1 cellular context compared by ENCODE assay signal in genomic region chr3:47444103-47444502, GRCh38.
TF ChIP-seq lines count a peak whose summit lies in the region.

No MANE protein-coding gene starts in this region.

TF ChIP-seq in HCT116, 20 proteins besides CTCF, POLR2A, EP300 and RAD21 (continued from another document):
- no peak for TF ChIP-seq ZBTB33 (IDR thresholded peaks at IDR 0.05; ENCODE audit: extremely low read depth, insufficient replicate concordance, low read length)
- no peak for TF ChIP-seq EZH2phosphoT487 (IDR thresholded peaks at IDR 0.05; ENCODE audit: borderline replicate concordance)
- no peak for TF ChIP-seq YY1 (IDR thresholded peaks at IDR 0.05; ENCODE audit: extremely low read depth, insufficient replicate concordance, low read depth, low read length)
- TF ChIP-seq ZFX (IDR thresholded peaks at IDR 0.05): no peak
- no peak for TF ChIP-seq EGR1 (IDR thresholded peaks at IDR 0.05; ENCODE audit: low read depth)
- no peak for TF ChIP-seq JUND (IDR thresholded peaks at IDR 0.05)
- no peak for TF ChIP-seq POLR2AphosphoS5 (IDR thresholded peaks at IDR 0.05; ENCODE audit: low read depth, low read length)
- TF ChIP-seq FOSL1 (IDR thresholded peaks at IDR 0.05; ENCODE audit: low read depth): no peak
- no peak for TF ChIP-seq CEBPB (IDR thresholded peaks at IDR 0.05; ENCODE audit: low read depth)
- TF ChIP-seq SRF (IDR thresholded peaks at IDR 0.05; ENCODE audit: low read depth): no peak
- no peak for TF ChIP-seq SP1 (IDR thresholded peaks at IDR 0.05; ENCODE audit: low read depth)
- TF ChIP-seq TCF7L2 (IDR thresholded peaks at IDR 0.05; ENCODE audit: borderline replicate concordance, extremely low read depth, insufficient read depth, insufficient read length): no peak
- TF ChIP-seq ZNF274 (IDR thresholded peaks at IDR 0.05; ENCODE audit: low read depth, low read length): no peak
